In genomic region chr13:27252467-27252866, GRCh38 we compare ENCODE assay signal across 8 cellular contexts. TPM values are rescaled to one million over a fixed set of nuclear protein-coding genes. Genes with fewer than 3 reads are reported as not detected.
DNase-seq lines count a peak whose midpoint lies in the region; ATAC-seq, FAIRE-seq and TF ChIP-seq lines count a peak whose summit lies in the region.

No MANE protein-coding gene starts in this region.

- no peak for TF ChIP-seq POLR2A in right lobe of liver (IDR thresholded peaks at IDR 0.05)
- TF ChIP-seq POLR2A in tibial nerve (IDR thresholded peaks at IDR 0.05) = no peak

- FAIRE-seq in astrocyte (lab: Jason Lieb, UNC) = no peak

- intact Hi-C loops in right lobe of liver (cut with DNase I) = no loop called here

- H3K27me3 ChIP-seq in astrocyte (ENCODE audit: insufficient read depth, low read length) (no peaks in the 10 kb centered on the region), right lobe of liver (no peaks in the 10 kb centered on the region), tibial nerve (no peaks in the 10 kb centered on the region)

- no peak for ATAC-seq in right lobe of liver
- no peak for ATAC-seq in HG02970 (IDR thresholded peaks at IDR 0.05; ENCODE audit: low FRiP score, unreplicated experiment)

- peaks cover 56% of the 10 kb centered on the region for H3K4me1 Mint-ChIP-seq in activated T-cell treated with anti-CD3 and anti-CD28 coated beads, Interleukin-2, amount 50 U/mL, for 24 hours (ENCODE audit: low read depth)
- H3K4me1 Mint-ChIP-seq in astrocyte (ENCODE audit: low read depth, unreplicated experiment) = peaks cover 15% of the 10 kb centered on the region

- peak overlapping the region; percentile 100 for H3K9ac ChIP-seq in astrocyte (ENCODE audit: low read length)

- H2AFZ ChIP-seq in astrocyte (ENCODE audit: low read depth, low read length) = no peak overlapping the region

- H3K79me2 ChIP-seq in astrocyte (ENCODE audit: insufficient read depth, low read length) = peaks cover 66% of the 10 kb centered on the region

- H3K27me3 Mint-ChIP-seq in activated T-cell treated with anti-CD3 and anti-CD28 coated beads, Interleukin-2, amount 50 U/mL, for 24 hours = no peaks in the 10 kb centered on the region
- H3K27me3 Mint-ChIP-seq in astrocyte (ENCODE audit: low read depth, unreplicated experiment) = no peaks in the 10 kb centered on the region

- no peaks in the 10 kb centered on the region for H3K9me3 Mint-ChIP-seq in activated T-cell treated with anti-CD3 and anti-CD28 coated beads, Interleukin-2, amount 50 U/mL, for 24 hours
- no peaks in the 10 kb centered on the region for H3K9me3 Mint-ChIP-seq in astrocyte (ENCODE audit: unreplicated experiment)

- peak overlapping the region; percentile 100 for H3K27ac Mint-ChIP-seq in activated T-cell treated with anti-CD3 and anti-CD28 coated beads, Interleukin-2, amount 50 U/mL, for 24 hours
- H3K27ac Mint-ChIP-seq in astrocyte (ENCODE audit: unreplicated experiment) = peak overlapping the region; percentile 99

- no peak for TF ChIP-seq EP300 in tibial nerve (IDR thresholded peaks at IDR 0.05)

- H3K36me3 ChIP-seq in astrocyte (ENCODE audit: insufficient read depth, low read length) (peaks cover 28% of the 10 kb centered on the region), right lobe of liver (peaks cover 0 to 39% (median 2%) of the 10 kb centered on the region in 4 donors), tibial nerve (peaks cover 0 to 38% (median 0%) of the 10 kb centered on the region in 3 donors)

- TF ChIP-seq CTCF in astrocyte (IDR thresholded peaks at IDR 0.05; ENCODE audit: insufficient read depth, low read depth, low read length) (no peak), right lobe of liver (IDR thresholded peaks at IDR 0.05) (no peak), tibial nerve (IDR thresholded peaks at IDR 0.05) (no peak), GM13977 (IDR thresholded peaks at IDR 0.05; ENCODE audit: extremely low read depth, insufficient read depth, missing control alignments) (no peak)

- H3K4me3 Mint-ChIP-seq in activated T-cell treated with anti-CD3 and anti-CD28 coated beads, Interleukin-2, amount 50 U/mL, for 24 hours = peak overlapping the region; percentile 95
- peak overlapping the region; percentile 99 for H3K4me3 Mint-ChIP-seq in astrocyte (ENCODE audit: unreplicated experiment)

- H4K20me1 ChIP-seq in astrocyte (ENCODE audit: insufficient read depth, low read length) = peaks cover 47% of the 10 kb centered on the region

- peak overlapping the region; percentile 99 for H3K27ac ChIP-seq in astrocyte (ENCODE audit: low read depth, low read length)
- peak overlapping the region in 2 of 3 donors; percentile 96 for H3K27ac ChIP-seq in right lobe of liver
- H3K27ac ChIP-seq in tibial nerve = peak overlapping the region; percentile 93 to 97 (median 95)

- peak overlapping the region; percentile 90 for H3K4me2 ChIP-seq in astrocyte (ENCODE audit: low read length)

- no peak for DNase-seq in activated T-cell treated with anti-CD3 and anti-CD28 coated beads, Interleukin-2, amount 50 U/mL, for 24 hours
- DNase-seq in activated T-cell treated with anti-CD3 and anti-CD28 coated beads, Interleukin-2, amount 50 U/mL, for 1 hour = no peak
- DNase-seq in astrocyte (ENCODE audit: low read depth) = no peak
- no peak for DNase-seq in right lobe of liver
- no peak for DNase-seq in tibial nerve (ENCODE audit: low spot score in 2 of 2)
- no peak for DNase-seq in DMS53 treated with DMSO at 0.1 percent for 48 hours (lab: John Stamatoyannopoulos, UW; ENCODE audit: unreplicated experiment)
- no peak for DNase-seq in GM13977 (ENCODE audit: low spot score)

- peak overlapping the region; percentile 89 for H3K4me3 ChIP-seq in astrocyte (ENCODE audit: insufficient read depth, low read depth, low read length)
- H3K4me3 ChIP-seq in right lobe of liver = peak overlapping the region; percentile 66 to 97 (median 95)
- peak overlapping the region; percentile 74 to 93 (median 84) for H3K4me3 ChIP-seq in tibial nerve

- H3K4me1 ChIP-seq in astrocyte (ENCODE audit: insufficient read depth, low read length) = peaks cover 9% of the 10 kb centered on the region
- peaks cover 0 to 45% (median 0%) of the 10 kb centered on the region in 4 donors for H3K4me1 ChIP-seq in right lobe of liver
- H3K4me1 ChIP-seq in tibial nerve = peaks cover 4 to 58% (median 26%) of the 10 kb centered on the region in 4 donors

- no peaks in the 10 kb centered on the region for H3K9me3 ChIP-seq in astrocyte (ENCODE audit: insufficient read depth, low read depth, low read length)
- no peaks in the 10 kb centered on the region for H3K9me3 ChIP-seq in right lobe of liver
- no peaks in the 10 kb centered on the region for H3K9me3 ChIP-seq in tibial nerve

- H3K36me3 Mint-ChIP-seq in activated T-cell treated with anti-CD3 and anti-CD28 coated beads, Interleukin-2, amount 50 U/mL, for 24 hours (ENCODE audit: low read depth) = peaks cover 86% of the 10 kb centered on the region
- H3K36me3 Mint-ChIP-seq in astrocyte (ENCODE audit: low read depth, unreplicated experiment) = peaks cover 12% of the 10 kb centered on the region

- in situ Hi-C loops in GM13977 (cut with MboI; ENCODE audit: low pct_unique_long_range_greater_than_20kb, low sequenced_read_pairs, unreplicated experiment) = no loop called here

RNA-seq across cellular contexts. Expression of gene RPL21, which starts 1.1 kb away (rescaled TPM):
- total RNA-seq in astrocyte (622 and 728 TPM in 2 replicates), right lobe of liver (100 to 1,000 TPM; 174 to 362 (median 317) TPM), tibial nerve (100 to 1,000 TPM; 500 to 959 (median 698) TPM)

RNA-seq across cellular contexts. Expression of gene RASL11A, which starts 18.2 kb away (rescaled TPM):
- total RNA-seq in astrocyte (0.79 and 2.2 TPM in 2 replicates), right lobe of liver (10 to 100 TPM in 1 of 6 experiments, 1 to 10 TPM in 5; 4.2 to 23.4 (median 6.1) TPM), tibial nerve (10 to 100 TPM; 16.5 to 45.0 (median 29.0) TPM)
